ENCODE assay signal across 1 cellular context in genomic region chr7:2355079-2356008, GRCh38.
TF ChIP-seq lines count a peak whose summit lies in the region.

No MANE protein-coding gene starts in this region.

TF ChIP-seq in WTC11, 78 proteins besides CTCF, POLR2A, EP300 and RAD21 (continued from another document):
- TF ChIP-seq STAT6 (CRISPR knock-in tag; conservative IDR thresholded peaks at IDR 0.05; ENCODE audit: low read depth) (no peak), ZNF396 (CRISPR knock-in tag; IDR thresholded peaks at IDR 0.05; ENCODE audit: borderline replicate concordance) (no peak), USF1 (CRISPR knock-in tag; IDR thresholded peaks at IDR 0.05) (0 out of 2 replicates have a peak, but pooled peaks have one; percentile 9), JUN (CRISPR knock-in tag; IDR thresholded peaks at IDR 0.05) (peak; percentile 15; the same call in 1 of the 2 replicates), IRF2 (CRISPR knock-in tag; IDR thresholded peaks at IDR 0.05; ENCODE audit: borderline replicate concordance, low read depth) (no peak), ATF2 (CRISPR knock-in tag; IDR thresholded peaks at IDR 0.05; ENCODE audit: borderline replicate concordance, low read depth) (no peak), GABPB1 (CRISPR knock-in tag; IDR thresholded peaks at IDR 0.05) (no peak), FOXJ3 (CRISPR knock-in tag; IDR thresholded peaks at IDR 0.05; ENCODE audit: borderline replicate concordance) (no peak), HMGXB4 (CRISPR knock-in tag; IDR thresholded peaks at IDR 0.05) (peak; percentile 19; the same call in 1 of the 2 replicates), ZMAT4 (CRISPR knock-in tag; IDR thresholded peaks at IDR 0.05) (no peak), AR (CRISPR knock-in tag; IDR thresholded peaks at IDR 0.05) (no peak), SP1 (CRISPR knock-in tag; conservative IDR thresholded peaks at IDR 0.05) (no peak), AFF4 (CRISPR knock-in tag; IDR thresholded peaks at IDR 0.05; ENCODE audit: borderline replicate concordance) (no peak), ZNF317 (CRISPR knock-in tag; IDR thresholded peaks at IDR 0.05; ENCODE audit: borderline replicate concordance, low read depth) (no peak), NR3C1 (CRISPR knock-in tag; conservative IDR thresholded peaks at IDR 0.05; ENCODE audit: low read depth) (no peak), GRHL2 (CRISPR knock-in tag; IDR thresholded peaks at IDR 0.05; ENCODE audit: insufficient replicate concordance, severe bottlenecking) (no peak), ETV6 (CRISPR knock-in tag; IDR thresholded peaks at IDR 0.05) (0 out of 2 replicates have a peak, but pooled peaks have one; percentile 54), ELF4 (CRISPR knock-in tag; IDR thresholded peaks at IDR 0.05; ENCODE audit: low read depth) (no peak)
